8 cellular contexts compared by ENCODE assay signal in the genomic region with DNA sequence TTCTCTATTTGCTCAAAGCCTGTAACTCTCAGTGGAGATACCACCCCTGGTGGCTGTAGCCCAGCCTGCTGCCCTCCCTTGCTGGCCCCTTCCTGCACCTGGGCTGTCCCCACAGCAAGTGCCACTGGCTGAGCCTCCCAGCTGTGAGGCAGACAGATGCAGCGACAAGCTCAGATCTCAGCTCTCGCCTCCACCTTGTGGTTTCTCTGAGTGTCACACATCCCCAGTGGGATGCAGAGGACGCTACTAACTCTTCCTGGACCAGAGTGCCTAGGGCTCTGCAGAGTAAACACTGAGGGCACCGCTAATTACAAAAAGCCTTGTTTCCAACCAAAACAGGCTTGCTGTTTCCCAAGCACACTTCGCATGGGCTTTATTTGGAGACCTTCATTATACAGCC. TPM values are rescaled to one million over a fixed set of nuclear protein-coding genes. Genes with fewer than 3 reads are reported as not detected.
A peak's percentile ranks its signal among the peaks of the same experiment; 100 is the strongest.
DNase-seq lines count a peak whose midpoint lies in the region; ATAC-seq, FAIRE-seq and TF ChIP-seq lines count a peak whose summit lies in the region.

No MANE protein-coding gene starts in this region.

- TF ChIP-seq CTCF in A673 (conservative IDR thresholded peaks at IDR 0.05; ENCODE audit: low read depth, low read length) = peak; percentile 48
- TF ChIP-seq CTCF in Panc1 (IDR thresholded peaks at IDR 0.05) = no peak; the same call in 1 of the 2 replicates
- TF ChIP-seq CTCF in endodermal cell (conservative IDR thresholded peaks at IDR 0.05) = peak; percentile 82
- peak in 5 of 11 experiments; percentile 11 to 52 (median 36) for TF ChIP-seq CTCF in spleen (IDR thresholded peaks at IDR 0.05 in 8 of 11, conservative IDR thresholded peaks at IDR 0.05 in 3 of 11)

- no peak overlapping the region for H3K4me3 Mint-ChIP-seq in endodermal cell

- H3K9ac ChIP-seq in endodermal cell (ENCODE audit: extremely low read depth, low read length, poor library complexity, severe bottlenecking) = no peak overlapping the region

- BruUV-seq in A673 (replicated peaks; lab: Mats Ljungman, UMichigan) (no TSS peak), Panc1 (replicated peaks; lab: Mats Ljungman, UMichigan) (no TSS peak)

- intact Hi-C loops in A673 (cut with micrococcal nuclease; ENCODE audit: unreplicated experiment) = no loop called here
- intact Hi-C loops in Panc1 (cut with micrococcal nuclease; ENCODE audit: unreplicated experiment) = no loop called here
- intact Hi-C loops in spleen (cut with DNase I; ENCODE audit: low total_unique reads) = no loop called here

- TF ChIP-seq POLR2A in GM12892 (IDR thresholded peaks at IDR 0.05; ENCODE audit: low read depth, low read length) = no peak
- no peak for TF ChIP-seq POLR2A in spleen (IDR thresholded peaks at IDR 0.05)

- no peak overlapping the region for H3K4me3 ChIP-seq in A673 (ENCODE audit: low read depth, low read length, poor library complexity, severe bottlenecking)
- no peak overlapping the region for H3K4me3 ChIP-seq in Panc1 (ENCODE audit: low read depth in 2 of 2, low read length in 2 of 2)
- H3K4me3 ChIP-seq in endodermal cell (ENCODE audit: low read length) = no peak overlapping the region
- H3K4me3 ChIP-seq in spleen = no peak overlapping the region

- ATAC-seq in Panc1 = peak; percentile 93

- no peaks in the 10 kb centered on the region for H3K27me3 Mint-ChIP-seq in endodermal cell (ENCODE audit: insufficient read depth)

- no peaks in the 10 kb centered on the region for H3K27me3 ChIP-seq in A673 (replicated peaks; ENCODE audit: insufficient read depth, low read depth, low read length, poor library complexity)
- H3K27me3 ChIP-seq in Panc1 (ENCODE audit: control insufficient read depth, insufficient read depth, low read length) = no peaks in the 10 kb centered on the region
- no peaks in the 10 kb centered on the region for H3K27me3 ChIP-seq in endodermal cell (ENCODE audit: control insufficient read depth, insufficient read depth, low read length, poor library complexity, severe bottlenecking)
- no peaks in the 10 kb centered on the region for H3K27me3 ChIP-seq in spleen (replicated peaks in 1 of 7)

- no peaks in the 10 kb centered on the region for H3K9me3 Mint-ChIP-seq in endodermal cell

- FAIRE-seq in GM12892 (lab: Jason Lieb, UNC) = peak; percentile 62

- POLR2A ChIA-PET in A673 (lab: Charles Lee; ENCODE audit: low non-redundant PET) (no interaction called here), Panc1 (lab: Charles Lee) (no interaction called here)

- H3K36me3 ChIP-seq in A673 (ENCODE audit: insufficient read depth, low read length, poor library complexity, severe bottlenecking) (no peaks in the 10 kb centered on the region), Panc1 (ENCODE audit: control insufficient read depth, insufficient read depth, low read length) (no peaks in the 10 kb centered on the region), endodermal cell (ENCODE audit: control insufficient read depth, insufficient read depth, low read length) (no peaks in the 10 kb centered on the region), spleen (peaks cover 0 to 28% (median 0%) of the 10 kb centered on the region in 6 donors)

- WGBS in endodermal cell (ENCODE audit: insufficient coverage in 1 of 2, insufficient read length in 1 of 2), 2 experiments = 31 to 32% methylated on average over 5 of the region's 5 CpGs
- 47 to 83% (median 54%) methylated on average over 2 to 5 of the region's 5 CpGs for WGBS in spleen, 5 donors

- in situ Hi-C loops in Panc1 (cut with HindIII; ENCODE audit: low pct_unique_long_range_greater_than_20kb, low sequenced_read_pairs) = no loop called here

- H3K4me1 Mint-ChIP-seq in endodermal cell = peaks cover 9% of the 10 kb centered on the region

- no peak overlapping the region for H3K27ac ChIP-seq in A673 (ENCODE audit: low read depth, low read length, poor library complexity, severe bottlenecking)
- H3K27ac ChIP-seq in Panc1 (ENCODE audit: low read length) = no peak overlapping the region
- H3K27ac ChIP-seq in endodermal cell (ENCODE audit: low read depth, low read length) = no peak overlapping the region
- H3K27ac ChIP-seq in spleen = no peak overlapping the region

- H3K4me1 ChIP-seq in A673 (ENCODE audit: insufficient read depth, low read length, poor library complexity, severe bottlenecking) (no peaks in the 10 kb centered on the region), Panc1 (ENCODE audit: control insufficient read depth, insufficient read depth, low read length) (no peaks in the 10 kb centered on the region), endodermal cell (ENCODE audit: control insufficient read depth, insufficient read depth, low read length) (no peaks in the 10 kb centered on the region), spleen (peaks cover 0 to 19% (median 0%) of the 10 kb centered on the region in 6 donors)

- CTCF ChIA-PET in A673 (lab: Charles Lee) = no interaction called here
- CTCF ChIA-PET in Panc1 (lab: Charles Lee) = interaction anchor here (0.6 to 0.8 kb wide), 2 partner anchors 17 to 29 kb away, joined by 3 to 4 read pairs; no protein-coding TSS in a partner anchor

- peaks cover 3% of the 10 kb centered on the region for H3K36me3 Mint-ChIP-seq in endodermal cell (ENCODE audit: low read depth)

- H3K27ac Mint-ChIP-seq in endodermal cell = no peak overlapping the region

- H3K9me3 ChIP-seq in A673 (ENCODE audit: low read depth, low read length, poor library complexity, severe bottlenecking) (no peaks in the 10 kb centered on the region), Panc1 (ENCODE audit: control insufficient read depth, insufficient read depth, low read depth, low read length) (no peaks in the 10 kb centered on the region), endodermal cell (ENCODE audit: control insufficient read depth, low read length) (no peaks in the 10 kb centered on the region), spleen (no peaks in the 10 kb centered on the region)

- DNase-seq in A673 (ENCODE audit: low spot score) = peak; percentile 53
- peak; percentile 52 for DNase-seq in GM12892 (ENCODE audit: insufficient read length)
- DNase-seq in Panc1 (ENCODE audit: low read depth, low spot score) = no peak
- DNase-seq in endodermal cell = peak; percentile 92
- peak; percentile 14 to 19 for DNase-seq in stimulated activated CD8-positive, alpha-beta memory T cell treated with anti-CD3 and anti-CD28 coated beads, Interleukin-7, amount 100 ng/mL, for 48 hours (ENCODE audit: extremely low read depth in 1 of 2, low read depth in 1 of 2)
- DNase-seq in spleen = no peak
- no peak for DNase-seq in NCI-H2196 (lab: John Stamatoyannopoulos, UW; ENCODE audit: unreplicated experiment)
- DNase-seq in NCI-H446 treated with DMSO at 0.1 percent for 48 hours (lab: John Stamatoyannopoulos, UW) = no peak

RNA-seq across cellular contexts. Expression of gene YPEL1, which starts 8.9 kb away (rescaled TPM):
- total RNA-seq in A673 (2021) = 3.6 and 7.5 TPM in 2 replicates
- 1.4 TPM for polyA plus RNA-seq in GM12892 (2012; ENCODE audit: missing spikeins)
- 4.0 TPM for total RNA-seq in Panc1 (2021; ENCODE audit: unreplicated experiment)
- polyA plus RNA-seq in Panc1 (2012; ENCODE audit: insufficient read length) = 4.6 TPM
- total RNA-seq in endodermal cell = 10 to 100 TPM; 13.4 to 23.4 TPM
- polyA plus RNA-seq in endodermal cell (2013, experiment 1 of 2) = 27.1 TPM
- 27.2 TPM for polyA plus RNA-seq in endodermal cell (2013, experiment 2 of 2)
- total RNA-seq in spleen = 10 to 100 TPM in 5 of 7 donors, 1 to 10 TPM in 2; 6.9 to 21.3 (median 14.6) TPM
- polyA plus RNA-seq in spleen = 1 to 10 TPM; 4.8 to 6.4 (median 5.4) TPM

Comparison
In these comparisons a context has a peak if more than half of its experiments do, and no peak if none do; other contexts are left out.
1. DNase-seq: peak in A673 (single experiment), GM12892 (single experiment), endodermal cell (single experiment) and stimulated activated CD8-positive, alpha-beta memory T cell treated with anti-CD3 and anti-CD28 coated beads, Interleukin-7, amount 100 ng/mL, for 48 hours (2 of 2); none in Panc1 (single experiment), spleen (single experiment), NCI-H2196 (single experiment) and NCI-H446 treated with DMSO at 0.1 percent for 48 hours (single experiment).